ENCODE assay signal across 15 cellular contexts in genomic region chr14:105374389-105374788, GRCh38. TPM values are rescaled to one million over a fixed set of nuclear protein-coding genes. Genes with fewer than 3 reads are reported as not detected.
DNase-seq lines count a peak whose midpoint lies in the region; ATAC-seq and TF ChIP-seq lines count a peak whose summit lies in the region.
"Had no signal": no experiment of that assay in that cellular context is flagged by ENCODE, and none has a peak within 500 bp of the region (broad histone marks: within the 10 kb centered on the region; RNA-seq: fewer than 3 reads in every experiment).

No MANE protein-coding gene starts in this region.

- H4K91ac ChIP-seq in IMR-90 (ENCODE audit: insufficient read depth, low read depth, low read length): no peak overlapping the region

- H2AK9ac ChIP-seq in IMR-90 (replicated peaks; ENCODE audit: low read depth, low read length, poor library complexity): no peak overlapping the region

- no peak for TF ChIP-seq CTCF in IMR-90 (conservative IDR thresholded peaks at IDR 0.05; ENCODE audit: low read depth, low read length)
- TF ChIP-seq CTCF in PC-3 (conservative IDR thresholded peaks at IDR 0.05; ENCODE audit: low read depth, low read length): no peak
- peak; percentile 10 to 35 for TF ChIP-seq CTCF in mammary epithelial cell (conservative IDR thresholded peaks at IDR 0.05 in 1 of 2, IDR thresholded peaks at IDR 0.05 in 1 of 2; ENCODE audit: extremely low read depth in 1 of 2, insufficient read depth in 1 of 2, low read depth in 1 of 2, low read length in 2 of 2)
- peak in 2 of 6 experiments; percentile 26 to 28 for TF ChIP-seq CTCF in thyroid gland (IDR thresholded peaks at IDR 0.05)

- dilution Hi-C loops in IMR-90 (cut with HindIII; ENCODE audit: low sequenced_read_pairs, unreplicated experiment): no loop called here
- dilution Hi-C loops in mammary epithelial cell (cut with HindIII; ENCODE audit: low sequenced_read_pairs): no loop called here

- H3K36me3 ChIP-seq in IMR-90 (ENCODE audit: control insufficient read depth, insufficient read depth, low read length) (peaks cover 5% of the 10 kb centered on the region; the same call in 1 of the 2 replicates), PC-3 (ENCODE audit: low read depth, low read length) (no peaks in the 10 kb centered on the region), mammary epithelial cell (ENCODE audit: insufficient read depth, low read length) (no peaks in the 10 kb centered on the region), thyroid gland (peaks cover 0 to 4% of the 10 kb centered on the region in 2 donors)

- BruUV-seq in IMR-90 (replicated peaks; lab: Mats Ljungman, UMichigan): TSS peak; percentile 19
- BruUV-seq in PC-3 (replicated peaks; lab: Mats Ljungman, UMichigan): no TSS peak
- BruUV-seq in mammary epithelial cell (replicated peaks; lab: Mats Ljungman, UMichigan): no TSS peak

- no peak overlapping the region for H3K18ac ChIP-seq in IMR-90 (ENCODE audit: low read depth, low read length)

- 89% methylated on average over 3 of the region's 11 CpGs; no CpG with 5 or more reads in 1 of the 2 experiments for WGBS in IMR-90 (ENCODE audit: extremely low coverage in 2 of 2, insufficient read length in 1 of 2), 2 experiments
- WGBS in mammary epithelial cell (ENCODE audit: low coverage, missing lambda C conversion rate): 4% methylated on average over 11 of the region's 11 CpGs
- WGBS in thyroid gland, 2 donors: 25 to 51% methylated on average over 11 of the region's 11 CpGs

- no peak overlapping the region for H2BK15ac ChIP-seq in IMR-90 (ENCODE audit: low read depth, low read length)

- no peak overlapping the region for H3K56ac ChIP-seq in IMR-90 (ENCODE audit: extremely low read depth, insufficient read depth, low read length)

- no peak for TF ChIP-seq RAD21 in IMR-90 (IDR thresholded peaks at IDR 0.05; ENCODE audit: low read length)

- no peaks in the 10 kb centered on the region for H3K9me2 ChIP-seq in PC-3 (replicated peaks; ENCODE audit: low read length)

- H3K79me2 ChIP-seq in PC-3 (ENCODE audit: low read length) (no peaks in the 10 kb centered on the region), mammary epithelial cell (ENCODE audit: insufficient read depth, low read length) (no peaks in the 10 kb centered on the region)

- DNase-seq in IMR-90 (no peak), PC-3 (peak; percentile 5), mammary epithelial cell (peak; percentile 35), thyroid gland (peak; percentile 73 to 76), NCI-H345 (lab: John Stamatoyannopoulos, UW) (no peak)
- DNase-seq: GF-D8, Karpas-422, NCI-H1436 treated with DMSO at 0.1 percent for 48 hours, NCI-H2081 treated with DMSO at 0.1 percent for 48 hours, NCI-H774, Peyer's patch had no signal

- in situ Hi-C loops in IMR-90 (cut with MboI; ENCODE audit: low sequenced_read_pairs) (no loop called here), mammary epithelial cell (cut with MboI; ENCODE audit: low sequenced_read_pairs in 2 of 2) (no loop called here)

- H3K9me3 ChIP-seq in IMR-90 (ENCODE audit: control insufficient read depth, insufficient read depth, low read length) (no peaks in the 10 kb centered on the region), PC-3 (ENCODE audit: low read length) (no peaks in the 10 kb centered on the region), mammary epithelial cell (replicated peaks; ENCODE audit: insufficient read depth, low read length) (no peaks in the 10 kb centered on the region), thyroid gland (no peaks in the 10 kb centered on the region)
- H3K9me3 ChIP-seq: Peyer's patch had no signal

- H3K9me1 ChIP-seq in IMR-90 (ENCODE audit: insufficient read depth, low read length): peaks cover 4% of the 10 kb centered on the region; the same call in 1 of the 2 replicates

- H3K4me2 ChIP-seq in IMR-90 (ENCODE audit: low read depth, low read length) (no peak overlapping the region), PC-3 (ENCODE audit: low read length) (no peak overlapping the region), mammary epithelial cell (ENCODE audit: insufficient read depth, low read depth, low read length) (peak overlapping the region; percentile 51)
- H3K4me2 ChIP-seq: GM23338 had no signal

- H4K5ac ChIP-seq in IMR-90 (ENCODE audit: low read depth, low read length): no peak overlapping the region

- H2AK5ac ChIP-seq in IMR-90 (ENCODE audit: low read depth, low read length): no peak overlapping the region

- TF ChIP-seq POLR2A in IMR-90 (IDR thresholded peaks at IDR 0.05; ENCODE audit: low read depth, low read length): no peak
- no peak for TF ChIP-seq POLR2A in thyroid gland (IDR thresholded peaks at IDR 0.05)

- H3K27me3 ChIP-seq in IMR-90 (ENCODE audit: control insufficient read depth, insufficient read depth, low read length) (no peaks in the 10 kb centered on the region), PC-3 (ENCODE audit: low read length) (no peaks in the 10 kb centered on the region), mammary epithelial cell (ENCODE audit: insufficient read depth, low read length) (no peaks in the 10 kb centered on the region), thyroid gland (no peaks in the 10 kb centered on the region)
- H3K27me3 ChIP-seq: Peyer's patch, SJSA1 had no signal

- H3K4me1 ChIP-seq in IMR-90 (ENCODE audit: control insufficient read depth, insufficient read depth, low read length): no peaks in the 10 kb centered on the region
- H3K4me1 ChIP-seq in PC-3 (ENCODE audit: insufficient read depth, low read length): no peaks in the 10 kb centered on the region
- H3K4me1 ChIP-seq in mammary epithelial cell (ENCODE audit: insufficient read depth, low read length): peaks cover 3% of the 10 kb centered on the region
- peaks cover 0 to 5% of the 10 kb centered on the region in 2 donors for H3K4me1 ChIP-seq in thyroid gland
- H3K4me1 ChIP-seq: Peyer's patch, SJSA1 had no signal

- POLR2A ChIA-PET in IMR-90 (lab: Charles Lee; ENCODE audit: unreplicated experiment) (no interaction called here), PC-3 (lab: Charles Lee; ENCODE audit: unreplicated experiment) (no interaction called here)

- H3K9ac ChIP-seq in IMR-90 (ENCODE audit: low read depth, low read length): no peak overlapping the region
- no peak overlapping the region for H3K9ac ChIP-seq in PC-3 (ENCODE audit: low read length)
- no peak overlapping the region for H3K9ac ChIP-seq in mammary epithelial cell (ENCODE audit: insufficient read depth, low read length)

- H3K27ac ChIP-seq in IMR-90 (ENCODE audit: insufficient read depth, low read length) (no peak overlapping the region), PC-3 (ENCODE audit: low read length) (no peak overlapping the region), mammary epithelial cell (ENCODE audit: insufficient read depth, low read depth, low read length) (no peak overlapping the region), thyroid gland (no peak overlapping the region)
- H3K27ac ChIP-seq: Peyer's patch, SJSA1 had no signal

- H3K14ac ChIP-seq in IMR-90 (replicated peaks; ENCODE audit: low read depth, low read length): no peak overlapping the region

- H3K4me3 ChIP-seq in IMR-90 (ENCODE audit: insufficient read depth, low read depth, low read length) (no peak overlapping the region), PC-3 (ENCODE audit: low read length) (no peak overlapping the region), mammary epithelial cell (replicated peaks in 1 of 3; ENCODE audit: insufficient read depth in 1 of 3, low read depth in 2 of 3, low read length in 3 of 3) (no peak overlapping the region), thyroid gland (replicated peaks in 1 of 3) (no peak overlapping the region)
- H3K4me3 ChIP-seq: GM23338, Peyer's patch, SJSA1 had no signal

- no peak overlapping the region for H2BK5ac ChIP-seq in IMR-90 (ENCODE audit: low read depth, low read length, poor library complexity, severe bottlenecking)

- no peak overlapping the region for H2BK20ac ChIP-seq in IMR-90 (ENCODE audit: low read depth, low read length)

- H2BK120ac ChIP-seq in IMR-90 (ENCODE audit: low read depth, low read length): no peak overlapping the region

- H2AFZ ChIP-seq in IMR-90 (replicated peaks; ENCODE audit: low read length, poor library complexity) (no peak overlapping the region), PC-3 (ENCODE audit: low read length) (no peak overlapping the region), mammary epithelial cell (ENCODE audit: low read depth, low read length) (peak overlapping the region; percentile 31)
- H2AFZ ChIP-seq: GM23338 had no signal

- intact Hi-C loops in IMR-90 (cut with micrococcal nuclease): no loop called here
- intact Hi-C loops in PC-3 (cut with micrococcal nuclease): no loop called here
- intact Hi-C loops in mammary epithelial cell (cut with micrococcal nuclease): loop anchor here (1.0 to 5.0 kb wide), 2 partner anchors 73 to 153 kb away; no protein-coding TSS in a partner anchor
- intact Hi-C loops in thyroid gland (cut with DNase I): loop anchor here (5.0 kb wide), 1 partner anchor 153 kb away; the partner anchor contains the start of gene TMEM121

- ATAC-seq in IMR-90 (ENCODE audit: low read depth) (no peak), PC-3 (peak; percentile 73), HG02642 (IDR thresholded peaks at IDR 0.05; ENCODE audit: poor library complexity, unreplicated experiment) (no peak), GM18520 (IDR thresholded peaks at IDR 0.05; ENCODE audit: unreplicated experiment) (no peak)
- ATAC-seq: GM23338 had no signal

- CTCF ChIA-PET in IMR-90 (lab: Yijun Ruan, JAX) (no interaction called here), PC-3 (lab: Charles Lee) (interaction anchor here (0.6 kb wide), 2 partner anchors 115 to 170 kb away, joined by 3 read pairs; no protein-coding TSS in a partner anchor), mammary epithelial cell (lab: Charles Lee; ENCODE audit: low non-redundant PET) (interaction anchor here (0.9 kb wide), 1 partner anchor 405 kb away, joined by 9 read pairs; no protein-coding TSS in a partner anchor)

- H3K23ac ChIP-seq in IMR-90 (ENCODE audit: low read depth, low read length): no peak overlapping the region

- H3K4ac ChIP-seq in IMR-90 (ENCODE audit: low read depth, low read length): no peak overlapping the region

- H3K79me1 ChIP-seq in IMR-90 (ENCODE audit: low read depth in 1 of 2, low read length in 2 of 2): no peaks in the 10 kb centered on the region

- no peaks in the 10 kb centered on the region for H3F3A ChIP-seq in PC-3 (ENCODE audit: low read length, unreplicated experiment)

- no peak overlapping the region for H4K8ac ChIP-seq in IMR-90 (ENCODE audit: low read depth in 2 of 2, low read length in 2 of 2)

- H4K20me1 ChIP-seq in IMR-90 (ENCODE audit: insufficient read depth, low read length): 0 out of 2 replicates have a peak, but pooled peaks cover 2% of the 10 kb centered on the region
- no peaks in the 10 kb centered on the region for H4K20me1 ChIP-seq in PC-3 (ENCODE audit: low read length)
- H4K20me1 ChIP-seq in mammary epithelial cell (ENCODE audit: insufficient read depth, low read length): no peaks in the 10 kb centered on the region

RNA-seq across cellular contexts. Expression of gene TEX22, which starts 23.9 kb away (rescaled TPM):
- under 0.01 and 0.18 TPM in 2 replicates for total RNA-seq in IMR-90 (2012; rRNA removed)
- polyA plus RNA-seq in IMR-90 (2012; rRNA removed): 0.10 and 0.11 TPM in 2 replicates
- polyA plus RNA-seq in IMR-90 (2012; cell fraction: cytosol; rRNA removed): 0.03 and 0.12 TPM in 2 replicates
- polyA plus RNA-seq in IMR-90 (2012; cell fraction: nucleus; rRNA removed; ENCODE audit: low replicate concordance): 1.5 and 1.6 TPM in 2 replicates
- total RNA-seq in PC-3 (2014; rRNA removed): 0.29 and 0.40 TPM in 2 replicates
- total RNA-seq in mammary epithelial cell: 1 to 10 TPM in 1 of 2 donors, under 1 TPM in 1; 0.17 to 2.3 TPM
- polyA plus RNA-seq in mammary epithelial cell: 0.02 TPM
- polyA minus RNA-seq in mammary epithelial cell: not detected
- under 1 TPM in 3 of 4 donors, not detected in 1; 0.22 to 0.81 (median 0.33) TPM for total RNA-seq in thyroid gland

RNA-seq across cellular contexts. Expression of gene MTA1, which starts 45.2 kb away (rescaled TPM):
- total RNA-seq in IMR-90 (2012; rRNA removed) (19.4 and 21.5 TPM in 2 replicates), PC-3 (2014; rRNA removed) (82.3 and 102 TPM in 2 replicates), mammary epithelial cell (100 to 1,000 TPM in 1 of 2 donors, 10 to 100 TPM in 1; 52.3 to 120 TPM), thyroid gland (100 to 1,000 TPM in 2 of 4 donors, 10 to 100 TPM in 2; 66.2 to 111 (median 90.0) TPM)
- polyA plus RNA-seq in IMR-90 (2012; rRNA removed) (61.6 and 74.5 TPM in 2 replicates), mammary epithelial cell (50.7 TPM)
- 55.0 and 55.6 TPM in 2 replicates for polyA plus RNA-seq in IMR-90 (2012; cell fraction: cytosol; rRNA removed)
- 408 and 869 TPM in 2 replicates for polyA plus RNA-seq in IMR-90 (2012; cell fraction: nucleus; rRNA removed; ENCODE audit: low replicate concordance)
- polyA minus RNA-seq in mammary epithelial cell: 54.0 TPM

RNA-seq across cellular contexts. Expression of gene PACS2, which starts 59.8 kb away (rescaled TPM):
- 15.3 and 15.6 TPM in 2 replicates for total RNA-seq in IMR-90 (2012; rRNA removed)
- 32.2 and 35.1 TPM in 2 replicates for polyA plus RNA-seq in IMR-90 (2012; rRNA removed)
- 21.8 and 38.1 TPM in 2 replicates for polyA plus RNA-seq in IMR-90 (2012; cell fraction: cytosol; rRNA removed)
- polyA plus RNA-seq in IMR-90 (2012; cell fraction: nucleus; rRNA removed; ENCODE audit: low replicate concordance): 145 and 229 TPM in 2 replicates
- 56.0 and 62.0 TPM in 2 replicates for total RNA-seq in PC-3 (2014; rRNA removed)
- total RNA-seq in mammary epithelial cell: 10 to 100 TPM; 42.7 to 55.3 TPM
- 28.5 TPM for polyA plus RNA-seq in mammary epithelial cell
- polyA minus RNA-seq in mammary epithelial cell: 27.9 TPM
- total RNA-seq in thyroid gland: 10 to 100 TPM; 54.6 to 85.2 (median 72.1) TPM

Comparison
In these comparisons a context has a peak if more than half of its experiments do, and no peak if none do; other contexts are left out.
1. DNase-seq: peak in PC-3 (single experiment), mammary epithelial cell (single experiment) and thyroid gland (2 of 2); none in IMR-90 (single experiment) and NCI-H345 (single experiment).
2. CTCF ChIP-seq: peak in mammary epithelial cell (2 of 2); none in IMR-90 (single experiment) and PC-3 (single experiment).
3. intact Hi-C loops: an anchor here in mammary epithelial cell (1.0 to 5.0 kb wide) and thyroid gland (5.0 kb wide); none called in IMR-90 and PC-3.